Comparison of ENCODE assay signal across 8 cellular contexts in genomic region chr1:28172690-28173150, GRCh38. TPM values are rescaled to one million over a fixed set of nuclear protein-coding genes. Genes with fewer than 3 reads are reported as not detected.
DNase-seq lines count a peak whose midpoint lies in the region; ATAC-seq and TF ChIP-seq lines count a peak whose summit lies in the region.

No MANE protein-coding gene starts in this region.

- H2AFZ ChIP-seq in trophoblast cell (ENCODE audit: insufficient read depth, low read length, poor library complexity), result no peak overlapping the region

- no peaks in the 10 kb centered on the region for H3K79me2 ChIP-seq in trophoblast cell (ENCODE audit: control insufficient read depth, insufficient read depth, low read length, poor library complexity)

- no peak overlapping the region for H3K4me3 Mint-ChIP-seq in activated CD4-positive, alpha-beta memory T cell treated with anti-CD3 and anti-CD28 coated beads, Interleukin-2, amount 10 ng/mL, durations not matched to agents 7 days and 5 days

- no peaks in the 10 kb centered on the region for H3K79me1 ChIP-seq in trophoblast cell (ENCODE audit: low read length)

- peak overlapping the region in 1 of 2 donors; percentile 48 for H3K4me3 ChIP-seq in left lung
- H3K4me3 ChIP-seq in uterus, result no peak overlapping the region
- no peak overlapping the region for H3K4me3 ChIP-seq in trophoblast cell (ENCODE audit: low read depth, low read length)

- no peak overlapping the region for H4K8ac ChIP-seq in trophoblast cell (ENCODE audit: low read depth, low read length)

- H3K4me1 Mint-ChIP-seq in activated CD4-positive, alpha-beta memory T cell treated with anti-CD3 and anti-CD28 coated beads, Interleukin-2, amount 10 ng/mL, durations not matched to agents 7 days and 5 days, result peaks cover 48% of the 10 kb centered on the region

- H2AK5ac ChIP-seq in trophoblast cell (ENCODE audit: low read length), result no peak overlapping the region

- no peaks in the 10 kb centered on the region for H3K9me3 Mint-ChIP-seq in activated CD4-positive, alpha-beta memory T cell treated with anti-CD3 and anti-CD28 coated beads, Interleukin-2, amount 10 ng/mL, durations not matched to agents 7 days and 5 days

- TF ChIP-seq POLR2A in uterus (IDR thresholded peaks at IDR 0.05), result no peak

- H3K27me3 ChIP-seq in left lung (no peaks in the 10 kb centered on the region), uterus (no peaks in the 10 kb centered on the region), trophoblast cell (ENCODE audit: insufficient read depth, low read length) (no peaks in the 10 kb centered on the region)

- intact Hi-C loops in left lung (cut with DNase I), result no loop called here
- intact Hi-C loops in uterus (cut with DNase I; ENCODE audit: low total_unique reads), result no loop called here

- no peak overlapping the region for H3K4me2 ChIP-seq in trophoblast cell (ENCODE audit: low read length)

- no peak overlapping the region for H4K91ac ChIP-seq in trophoblast cell (ENCODE audit: low read depth, low read length)

- H3K23ac ChIP-seq in trophoblast cell (ENCODE audit: low read length), result no peak overlapping the region

- H2BK120ac ChIP-seq in trophoblast cell (ENCODE audit: insufficient read depth, low read length, poor library complexity), result no peak overlapping the region

- H3K27me3 Mint-ChIP-seq in activated CD4-positive, alpha-beta memory T cell treated with anti-CD3 and anti-CD28 coated beads, Interleukin-2, amount 10 ng/mL, durations not matched to agents 7 days and 5 days, result peaks cover 68% of the 10 kb centered on the region

- DNase-seq in EL (peak; percentile 13), GM20000 (ENCODE audit: low spot score) (peak; percentile 57), left lung (no peak), uterus (no peak), trophoblast cell (no peak), DMS79 treated with DMSO at 0.1 percent for 48 hours (lab: John Stamatoyannopoulos, UW) (no peak)
- peak; percentile 62 for DNase-seq in activated CD4-positive, alpha-beta memory T cell treated with anti-CD3 and anti-CD28 coated beads, Interleukin-2, amount 10 ng/mL, durations not matched to agents 7 days and 5 days

- CTCF ChIA-PET in activated CD4-positive, alpha-beta memory T cell treated with anti-CD3 and anti-CD28 coated beads, Interleukin-2, amount 10 ng/mL, durations not matched to agents 7 days and 5 days (lab: Charles Lee), result interaction anchor here (0.7 to 1.2 kb wide), 2 partner anchors 62 to 147 kb away, joined by 3 to 5 read pairs; no protein-coding TSS in a partner anchor

- TF ChIP-seq CTCF in GM20000 (IDR thresholded peaks at IDR 0.05; ENCODE audit: extremely low read depth, missing control alignments) (no peak), left lung (IDR thresholded peaks at IDR 0.05) (no peak), uterus (IDR thresholded peaks at IDR 0.05) (no peak)

- H3K4ac ChIP-seq in trophoblast cell (ENCODE audit: low read depth, low read length), result no peak overlapping the region

- no peak overlapping the region for H3K18ac ChIP-seq in trophoblast cell (ENCODE audit: low read length)

- H3K27ac Mint-ChIP-seq in activated CD4-positive, alpha-beta memory T cell treated with anti-CD3 and anti-CD28 coated beads, Interleukin-2, amount 10 ng/mL, durations not matched to agents 7 days and 5 days, result peak overlapping the region; percentile 12

- H3K36me3 ChIP-seq in left lung, result peaks cover 0 to 27% of the 10 kb centered on the region in 2 donors
- H3K36me3 ChIP-seq in uterus, result no peaks in the 10 kb centered on the region
- no peaks in the 10 kb centered on the region for H3K36me3 ChIP-seq in trophoblast cell (ENCODE audit: control insufficient read depth in 1 of 2, insufficient read depth in 2 of 2, low read length in 2 of 2)

- POLR2A ChIA-PET in activated CD4-positive, alpha-beta memory T cell treated with anti-CD3 and anti-CD28 coated beads, Interleukin-2, amount 10 ng/mL, durations not matched to agents 7 days and 5 days (lab: Charles Lee), result interaction anchor here (0.7 to 1.4 kb wide), 4 partner anchors 27 to 217 kb away, joined by 3 to 8 read pairs (median 4); partner anchors contain the start of gene EYA3

- no peaks in the 10 kb centered on the region for H3K9me3 ChIP-seq in left lung
- no peaks in the 10 kb centered on the region for H3K9me3 ChIP-seq in uterus
- no peaks in the 10 kb centered on the region for H3K9me3 ChIP-seq in trophoblast cell (ENCODE audit: insufficient read depth, low read depth, low read length)

- H3K27ac ChIP-seq in left lung, result peak overlapping the region; percentile 48 to 95
- peak overlapping the region; percentile 25 to 45 for H3K27ac ChIP-seq in uterus
- no peak overlapping the region for H3K27ac ChIP-seq in trophoblast cell (ENCODE audit: low read depth, low read length)

- H3K36me3 Mint-ChIP-seq in activated CD4-positive, alpha-beta memory T cell treated with anti-CD3 and anti-CD28 coated beads, Interleukin-2, amount 10 ng/mL, durations not matched to agents 7 days and 5 days (ENCODE audit: low read depth), result no peaks in the 10 kb centered on the region

- H2BK12ac ChIP-seq in trophoblast cell (ENCODE audit: low read length), result no peak overlapping the region

- ATAC-seq in HG03460 (IDR thresholded peaks at IDR 0.05; ENCODE audit: unreplicated experiment), result peak; percentile 55
- ATAC-seq in left lung, result peak; percentile 48

- no CpG with 5 or more reads among the region's 8 CpGs for WGBS in trophoblast cell (ENCODE audit: extremely low coverage, insufficient coverage, insufficient read length)

- no peak overlapping the region for H3K14ac ChIP-seq in trophoblast cell (ENCODE audit: low read length)

- H3K9ac ChIP-seq in trophoblast cell (ENCODE audit: low read length), result no peak overlapping the region

- H2BK5ac ChIP-seq in trophoblast cell (ENCODE audit: low read depth, low read length, poor library complexity), result no peak overlapping the region

- no peak overlapping the region for H4K12ac ChIP-seq in trophoblast cell (ENCODE audit: low read depth, low read length)

- H3K4me1 ChIP-seq in left lung, result peaks cover 0 to 74% of the 10 kb centered on the region in 2 donors
- no peaks in the 10 kb centered on the region for H3K4me1 ChIP-seq in uterus
- no peaks in the 10 kb centered on the region for H3K4me1 ChIP-seq in trophoblast cell (ENCODE audit: control insufficient read depth in 1 of 2, insufficient read depth in 2 of 2, low read length in 2 of 2)

RNA-seq across cellular contexts. Expression of gene PTAFR, which starts 3.8 kb away (rescaled TPM):
- total RNA-seq in activated CD4-positive, alpha-beta memory T cell treated with anti-CD3 and anti-CD28 coated beads, Interleukin-2, amount 10 ng/mL, durations not matched to agents 7 days and 5 days, result under 1 TPM; 0.23 to 0.38 TPM
- total RNA-seq in left lung (10 to 100 TPM; 19.4 to 59.7 TPM), uterus (1 to 10 TPM in 3 of 4 donors, under 1 TPM in 1; under 0.01 to 7.1 (median 1.9) TPM)
- 0.08 and 0.11 TPM in 2 replicates for polyA plus RNA-seq in trophoblast cell (2013)

Comparison
In these comparisons a context has a peak if more than half of its experiments do, and no peak if none do; other contexts are left out.
1. DNase-seq: peak in EL (single experiment), GM20000 (single experiment) and activated CD4-positive, alpha-beta memory T cell treated with anti-CD3 and anti-CD28 coated beads, Interleukin-2, amount 10 ng/mL, durations not matched to agents 7 days and 5 days (single experiment); none in left lung (0 of 2), uterus (0 of 2), trophoblast cell (0 of 2) and DMS79 treated with DMSO at 0.1 percent for 48 hours (single experiment).